ENCODE assay signal across 9 cellular contexts in genomic region chr14:68968051-68968450, GRCh38. TPM values are rescaled to one million over a fixed set of nuclear protein-coding genes. Genes with fewer than 3 reads are reported as not detected.
DNase-seq lines count a peak whose midpoint lies in the region; ATAC-seq and TF ChIP-seq lines count a peak whose summit lies in the region.
"Had no signal": no experiment of that assay in that cellular context is flagged by ENCODE, and none has a peak within 500 bp of the region (broad histone marks: within the 10 kb centered on the region; RNA-seq: fewer than 3 reads in every experiment).

No MANE protein-coding gene starts in this region.

- no peak for TF ChIP-seq EP300 in SK-N-SH (IDR thresholded peaks at IDR 0.05; ENCODE audit: borderline replicate concordance in 1 of 2, low read depth in 1 of 2, low read length in 1 of 2)

- H2AFZ ChIP-seq in SK-N-SH (ENCODE audit: low read depth) = no peak overlapping the region

- peak overlapping the region; percentile 58; the same call in 1 of the 2 replicates for H3K4me2 ChIP-seq in SK-N-SH

- POLR2A ChIA-PET in SK-N-SH (lab: Yijun Ruan, JAX) = no interaction called here

- WGBS in SK-N-SH (ENCODE audit: low lambda C conversion rate) = 85% methylated on average over 8 of the region's 8 CpGs

- H3K27me3 ChIP-seq in SK-N-SH (ENCODE audit: insufficient read depth) = no peaks in the 10 kb centered on the region
- no peaks in the 10 kb centered on the region for H3K27me3 ChIP-seq in muscle layer of colon (ENCODE audit: control insufficient read depth in 1 of 2, insufficient read depth in 2 of 2, low read length in 2 of 2)

- no peak for TF ChIP-seq RAD21 in SK-N-SH (IDR thresholded peaks at IDR 0.05; ENCODE audit: low read length)

- no peak for TF ChIP-seq CTCF in SK-N-SH (IDR thresholded peaks at IDR 0.05)

- H3F3A ChIP-seq in SK-N-SH (replicated peaks; ENCODE audit: insufficient read depth) = peaks cover 33% of the 10 kb centered on the region

- peaks cover 48 to 87% of the 10 kb centered on the region in 2 experiments for H3K4me1 ChIP-seq in SK-N-SH (ENCODE audit: control insufficient read depth in 1 of 2, insufficient read depth in 2 of 2, low read depth in 1 of 2, low read length in 1 of 2)
- peaks cover 99% of the 10 kb centered on the region for H3K4me1 ChIP-seq in muscle layer of colon (ENCODE audit: insufficient read depth, low read length)

- H3K4me1 Mint-ChIP-seq in activated T-helper 17 cell treated with anti-CD3 and anti-CD28 coated beads, Interleukin-2, amount 50 U/mL, for 72 hours = peaks cover 46% of the 10 kb centered on the region

- H3K36me3 ChIP-seq in SK-N-SH (replicated peaks in 1 of 2; ENCODE audit: control insufficient read depth in 1 of 2, insufficient read depth in 2 of 2, low read length in 1 of 2) (peaks cover 29 to 31% of the 10 kb centered on the region in 2 experiments), muscle layer of colon (ENCODE audit: insufficient read depth, low read length) (peaks cover 43% of the 10 kb centered on the region)

- H3K36me3 Mint-ChIP-seq in activated T-helper 17 cell treated with anti-CD3 and anti-CD28 coated beads, Interleukin-2, amount 50 U/mL, for 72 hours (ENCODE audit: low read depth) = no peaks in the 10 kb centered on the region

- no peak for ATAC-seq in SK-N-SH treated with all-trans-retinoic acid at 6 μM for 48 hours
- peak; percentile 69 for ATAC-seq in activated T-helper 17 cell treated with anti-CD3 and anti-CD28 coated beads, Interleukin-2, amount 50 U/mL, for 72 hours (replicated peaks)
- ATAC-seq in HG03159 (IDR thresholded peaks at IDR 0.05; ENCODE audit: unreplicated experiment) = no peak
- ATAC-seq in HG03432 (IDR thresholded peaks at IDR 0.05; ENCODE audit: unreplicated experiment) = no peak

- H3K27ac Mint-ChIP-seq in activated T-helper 17 cell treated with anti-CD3 and anti-CD28 coated beads, Interleukin-2, amount 50 U/mL, for 72 hours = peak overlapping the region; percentile 81

- H4K20me1 ChIP-seq in SK-N-SH (ENCODE audit: insufficient read depth) = peaks cover 100% of the 10 kb centered on the region

- H3K9ac ChIP-seq in SK-N-SH (no peak overlapping the region), muscle layer of colon (ENCODE audit: low read length) (peak overlapping the region; percentile 23)

- DNase-seq in SK-N-SH = no peak
- DNase-seq in stimulated activated naive CD4-positive, alpha-beta T cell treated with Interleukin-2 at 50 U/mL for 16 hours (lab: John Stamatoyannopoulos, UW) = peak; percentile 9
- no peak for DNase-seq in epidermal melanocyte (ENCODE audit: insufficient read length, low spot score)

- H3K9me2 ChIP-seq in SK-N-SH = no peaks in the 10 kb centered on the region

- peaks cover 100% of the 10 kb centered on the region for H3K79me2 ChIP-seq in SK-N-SH (ENCODE audit: insufficient read depth)

- H3K27me3 Mint-ChIP-seq in activated T-helper 17 cell treated with anti-CD3 and anti-CD28 coated beads, Interleukin-2, amount 50 U/mL, for 72 hours = no peaks in the 10 kb centered on the region

- H3K9me3 Mint-ChIP-seq in activated T-helper 17 cell treated with anti-CD3 and anti-CD28 coated beads, Interleukin-2, amount 50 U/mL, for 72 hours = no peaks in the 10 kb centered on the region

- H3K27ac ChIP-seq in SK-N-SH (ENCODE audit: low read depth in 2 of 2, low read length in 1 of 2) (peak overlapping the region; percentile 46 to 78; a peak in 1 of 4 replicates), muscle layer of colon (ENCODE audit: low read depth, low read length) (peak overlapping the region; percentile 91)
- H3K27ac ChIP-seq: 22Rv1 had no signal

- H3K4me3 ChIP-seq in SK-N-SH (ENCODE audit: low read depth in 2 of 2, low read length in 1 of 2) (no peak overlapping the region), muscle layer of colon (ENCODE audit: low read depth in 1 of 2, low read length in 2 of 2) (peak overlapping the region in 1 of 2 donors; percentile 48)

- H3K9me3 ChIP-seq in SK-N-SH (no peaks in the 10 kb centered on the region), muscle layer of colon (ENCODE audit: low read length) (no peaks in the 10 kb centered on the region)

- peak overlapping the region; percentile 70 for H3K4me3 Mint-ChIP-seq in activated T-helper 17 cell treated with anti-CD3 and anti-CD28 coated beads, Interleukin-2, amount 50 U/mL, for 72 hours

- CTCF ChIA-PET in SK-N-SH (lab: Yijun Ruan, JAX) = interaction anchor here (1.1 to 2.3 kb wide), 6 partner anchors 9 to 105 kb away, joined by 4 to 7 read pairs (median 6); no protein-coding TSS in a partner anchor

TF ChIP-seq in SK-N-SH, 30 proteins besides CTCF, POLR2A, EP300 and RAD21:
- TF ChIP-seq ZBTB33 (IDR thresholded peaks at IDR 0.05; ENCODE audit: borderline replicate concordance, low read depth) (no peak), RFX5 (IDR thresholded peaks at IDR 0.05; ENCODE audit: low read length) (no peak), SIN3A (IDR thresholded peaks at IDR 0.05; ENCODE audit: borderline replicate concordance, low read depth, low read length) (no peak), POLR2AphosphoS5 (IDR thresholded peaks at IDR 0.05; ENCODE audit: low read depth, low read length) (0 out of 2 replicates have a peak, but pooled peaks have one; percentile 7)

TF ChIP-seq in SK-N-SH treated with all-trans-retinoic acid at 6 μM for 48 hours, 23 proteins besides CTCF, POLR2A, EP300 and RAD21:
- no peak for TF ChIP-seq ESRRG (CRISPR knock-in tag; IDR thresholded peaks at IDR 0.05)
- TF ChIP-seq ZFP30 (CRISPR knock-in tag; IDR thresholded peaks at IDR 0.05) = no peak
- no peak for TF ChIP-seq ZFP3 (CRISPR knock-in tag; IDR thresholded peaks at IDR 0.05)
- no peak for TF ChIP-seq PATZ1 (CRISPR knock-in tag; IDR thresholded peaks at IDR 0.05; ENCODE audit: borderline replicate concordance)
- no peak for TF ChIP-seq SNAI2 (CRISPR knock-in tag; IDR thresholded peaks at IDR 0.05)
- TF ChIP-seq POU6F1 (CRISPR knock-in tag; IDR thresholded peaks at IDR 0.05; ENCODE audit: borderline replicate concordance, low read depth) = no peak
- no peak for TF ChIP-seq GLIS3 (CRISPR knock-in tag; IDR thresholded peaks at IDR 0.05)
- TF ChIP-seq ZNF8 (CRISPR knock-in tag; IDR thresholded peaks at IDR 0.05) = no peak
- no peak for TF ChIP-seq PPARA (CRISPR knock-in tag; IDR thresholded peaks at IDR 0.05; ENCODE audit: borderline replicate concordance)
- no peak for TF ChIP-seq ZNF565 (CRISPR knock-in tag; conservative IDR thresholded peaks at IDR 0.05; ENCODE audit: low read depth)
- TF ChIP-seq OSR1 (CRISPR knock-in tag; IDR thresholded peaks at IDR 0.05) = no peak
- no peak for TF ChIP-seq ARNTL (CRISPR knock-in tag; IDR thresholded peaks at IDR 0.05; ENCODE audit: borderline replicate concordance, low read depth)
- TF ChIP-seq TCF4 (CRISPR knock-in tag; IDR thresholded peaks at IDR 0.05; ENCODE audit: borderline replicate concordance) = no peak
- no peak for TF ChIP-seq CREB5 (CRISPR knock-in tag; IDR thresholded peaks at IDR 0.05; ENCODE audit: low read depth)
- TF ChIP-seq BACH2 (CRISPR knock-in tag; IDR thresholded peaks at IDR 0.05; ENCODE audit: borderline replicate concordance) = no peak

RNA-seq across cellular contexts. Expression of gene ACTN1, which starts 11.1 kb away (rescaled TPM):
- 266 and 319 TPM in 2 replicates for polyA plus RNA-seq in SK-N-SH (2012; rRNA removed)
- 144 and 218 TPM in 2 replicates for polyA plus RNA-seq in SK-N-SH (2012; cell fraction: cytosol; rRNA removed)
- 589 and 740 TPM in 2 replicates for polyA plus RNA-seq in SK-N-SH (2012; cell fraction: nucleus; rRNA removed)
- 10 to 100 TPM; 38.3 to 54.1 TPM for total RNA-seq in activated T-helper 17 cell treated with anti-CD3 and anti-CD28 coated beads, Interleukin-2, amount 50 U/mL, for 72 hours
